ENCODE assay signal across 15 cellular contexts in genomic region chr3:111762535-111762934, GRCh38.
DNase-seq lines count a peak whose midpoint lies in the region; ATAC-seq and TF ChIP-seq lines count a peak whose summit lies in the region.
"Had no signal": no experiment of that assay in that cellular context is flagged by ENCODE, and none has a peak within 500 bp of the region (broad histone marks: within the 10 kb centered on the region; RNA-seq: fewer than 3 reads in every experiment).

No MANE protein-coding gene starts in this region.

- peak overlapping the region; percentile 50 for H3K9ac ChIP-seq in Karpas-422 (ENCODE audit: low read length)
- H3K9ac ChIP-seq in smooth muscle cell (ENCODE audit: low read depth) = no peak overlapping the region
- H3K9ac ChIP-seq: BLaER1 treated with 17β-estradiol and CSF1 and Interleukin-3, amounts not matched to agents 10 nM and 100 nM; KMS-11 had no signal

- H3K27me3 Mint-ChIP-seq in chondrocyte (ENCODE audit: low read depth) = no peaks in the 10 kb centered on the region
- H3K27me3 Mint-ChIP-seq: activated CD4-positive, alpha-beta T cell treated with anti-CD3 and anti-CD28 coated beads, Interleukin-2, amount 10 ng/mL, durations not matched to agents 7 days and 5 days; activated naive CD4-positive, alpha-beta T cell treated with anti-CD3 and anti-CD28 coated beads, Interleukin-2, amount 50 U/mL, for 24 hours; naive thymus-derived CD4-positive, alpha-beta T cell had no signal

- peaks cover 88% of the 10 kb centered on the region for H3K4me1 ChIP-seq in Karpas-422 (ENCODE audit: low read length)
- H3K4me1 ChIP-seq in hepatocyte (ENCODE audit: insufficient read depth) = peaks cover 23% of the 10 kb centered on the region
- peaks cover 21% of the 10 kb centered on the region for H3K4me1 ChIP-seq in smooth muscle cell (ENCODE audit: low read depth)

- H3K4me3 Mint-ChIP-seq in chondrocyte (ENCODE audit: unreplicated experiment) = peak overlapping the region; percentile 19
- H3K4me3 Mint-ChIP-seq: activated CD4-positive, alpha-beta T cell treated with anti-CD3 and anti-CD28 coated beads, Interleukin-2, amount 10 ng/mL, durations not matched to agents 7 days and 5 days; activated naive CD4-positive, alpha-beta T cell treated with anti-CD3 and anti-CD28 coated beads, Interleukin-2, amount 50 U/mL, for 24 hours; naive thymus-derived CD4-positive, alpha-beta T cell had no signal

- no peaks in the 10 kb centered on the region for H3K36me3 Mint-ChIP-seq in chondrocyte (ENCODE audit: low read depth)
- H3K36me3 Mint-ChIP-seq: activated naive CD4-positive, alpha-beta T cell treated with anti-CD3 and anti-CD28 coated beads, Interleukin-2, amount 50 U/mL, for 24 hours had no signal

- ATAC-seq in HG03175 (IDR thresholded peaks at IDR 0.05; ENCODE audit: unreplicated experiment) (no peak), GM18867 (IDR thresholded peaks at IDR 0.05; ENCODE audit: unreplicated experiment) (no peak)
- ATAC-seq: naive thymus-derived CD4-positive, alpha-beta T cell had no signal

- peaks cover 36% of the 10 kb centered on the region for H3F3A ChIP-seq in smooth muscle cell (ENCODE audit: low read depth)

- peak overlapping the region; percentile 87 for H3K27ac Mint-ChIP-seq in chondrocyte (ENCODE audit: unreplicated experiment)
- H3K27ac Mint-ChIP-seq: activated CD4-positive, alpha-beta T cell treated with anti-CD3 and anti-CD28 coated beads, Interleukin-2, amount 10 ng/mL, durations not matched to agents 7 days and 5 days; activated naive CD4-positive, alpha-beta T cell treated with anti-CD3 and anti-CD28 coated beads, Interleukin-2, amount 50 U/mL, for 24 hours; naive thymus-derived CD4-positive, alpha-beta T cell had no signal

- H3K9me2 ChIP-seq in Karpas-422 (replicated peaks; ENCODE audit: insufficient read depth, low read length) (no peaks in the 10 kb centered on the region), hepatocyte (replicated peaks; ENCODE audit: insufficient read depth) (no peaks in the 10 kb centered on the region)

- H3K27me3 ChIP-seq in Karpas-422 (ENCODE audit: low read length) (no peaks in the 10 kb centered on the region), hepatocyte (no peaks in the 10 kb centered on the region), smooth muscle cell (ENCODE audit: low read depth) (no peaks in the 10 kb centered on the region)
- H3K27me3 ChIP-seq: BLaER1 treated with 17β-estradiol and CSF1 and Interleukin-3, amounts not matched to agents 10 nM and 100 nM had no signal

- peak; percentile 10 for TF ChIP-seq CTCF in chondrocyte (IDR thresholded peaks at IDR 0.05)
- no peak for TF ChIP-seq CTCF in hepatocyte (IDR thresholded peaks at IDR 0.05; ENCODE audit: poor library complexity)
- no peak for TF ChIP-seq CTCF in smooth muscle cell (IDR thresholded peaks at IDR 0.05; ENCODE audit: borderline replicate concordance, insufficient read depth, poor library complexity, severe bottlenecking)
- no peak for TF ChIP-seq CTCF in GM10266 (IDR thresholded peaks at IDR 0.05; ENCODE audit: control insufficient read depth, insufficient read depth, low read depth, missing control alignments)

- H3K4me2 ChIP-seq in Karpas-422 (ENCODE audit: low read depth, low read length, poor library complexity, severe bottlenecking) = peak overlapping the region; percentile 40
- peak overlapping the region; percentile 31 for H3K4me2 ChIP-seq in hepatocyte
- H3K4me2 ChIP-seq in smooth muscle cell = peak overlapping the region; percentile 40
- H3K4me2 ChIP-seq: KMS-11 had no signal

- DNase-seq in Karpas-422 (peak; percentile 59), chondrocyte (ENCODE audit: low spot score) (no peak), hepatocyte (ENCODE audit: low spot score) (peak; percentile 42), smooth muscle cell (lab: John Stamatoyannopoulos, UW; ENCODE audit: unreplicated experiment) (no peak), NCI-H510A (lab: John Stamatoyannopoulos, UW) (no peak), GM10266 (ENCODE audit: extremely low spot score) (no peak)
- DNase-seq: activated CD4-positive, alpha-beta T cell treated with anti-CD3 and anti-CD28 coated beads, Interleukin-2, amount 10 ng/mL, durations not matched to agents 7 days and 5 days; GF-D8; naive thymus-derived CD4-positive, alpha-beta T cell; NCI-H510A treated with DMSO at 0.1 percent for 48 hours had no signal

- H3K9me3 ChIP-seq in Karpas-422 (ENCODE audit: low read length) (no peaks in the 10 kb centered on the region), hepatocyte (ENCODE audit: low read depth) (no peaks in the 10 kb centered on the region), smooth muscle cell (replicated peaks; ENCODE audit: low read depth) (no peaks in the 10 kb centered on the region)
- H3K9me3 ChIP-seq: BLaER1 treated with 17β-estradiol and CSF1 and Interleukin-3, amounts not matched to agents 10 nM and 100 nM had no signal

- H3K27ac ChIP-seq in Karpas-422 (ENCODE audit: low read length) (peak overlapping the region; percentile 91), hepatocyte (peak overlapping the region; percentile 76), smooth muscle cell (ENCODE audit: low read depth) (peak overlapping the region; percentile 68)
- H3K27ac ChIP-seq: KMS-11 had no signal

- no peak overlapping the region for H3K4me3 ChIP-seq in Karpas-422 (ENCODE audit: low read length)
- no peak overlapping the region for H3K4me3 ChIP-seq in hepatocyte
- H3K4me3 ChIP-seq in smooth muscle cell = no peak overlapping the region
- H3K4me3 ChIP-seq: BLaER1 treated with 17β-estradiol and CSF1 and Interleukin-3, amounts not matched to agents 10 nM and 100 nM had no signal

- H3K79me2 ChIP-seq in Karpas-422 (ENCODE audit: low read length) (no peaks in the 10 kb centered on the region), hepatocyte (peaks cover 3% of the 10 kb centered on the region), smooth muscle cell (ENCODE audit: low read depth) (no peaks in the 10 kb centered on the region)

- H3K36me3 ChIP-seq in Karpas-422 (ENCODE audit: insufficient read depth, low read length) (no peaks in the 10 kb centered on the region), hepatocyte (replicated peaks; ENCODE audit: insufficient read depth, low read depth) (no peaks in the 10 kb centered on the region), smooth muscle cell (ENCODE audit: low read depth) (no peaks in the 10 kb centered on the region)
- H3K36me3 ChIP-seq: BLaER1 treated with 17β-estradiol and CSF1 and Interleukin-3, amounts not matched to agents 10 nM and 100 nM had no signal

- no peaks in the 10 kb centered on the region for H4K20me1 ChIP-seq in Karpas-422 (ENCODE audit: insufficient read depth, low read depth, low read length)
- no peaks in the 10 kb centered on the region for H4K20me1 ChIP-seq in hepatocyte (ENCODE audit: insufficient read depth, poor library complexity, severe bottlenecking)
- no peaks in the 10 kb centered on the region for H4K20me1 ChIP-seq in smooth muscle cell (ENCODE audit: low read depth)
- H4K20me1 ChIP-seq: BLaER1 treated with 17β-estradiol and CSF1 and Interleukin-3, amounts not matched to agents 10 nM and 100 nM had no signal

- H2AFZ ChIP-seq in Karpas-422 (ENCODE audit: low read length) (no peak overlapping the region), hepatocyte (no peak overlapping the region), smooth muscle cell (ENCODE audit: low read depth) (peak overlapping the region; percentile 26)

- WGBS in hepatocyte (ENCODE audit: low lambda C conversion rate, missing lambda C conversion rate) = 35% methylated on average over 2 of the region's 2 CpGs
- WGBS in smooth muscle cell (ENCODE audit: low lambda C conversion rate) = 13% methylated on average over 2 of the region's 2 CpGs

- H3K4me1 Mint-ChIP-seq in chondrocyte (ENCODE audit: low read depth) = peaks cover 55% of the 10 kb centered on the region
- H3K4me1 Mint-ChIP-seq: activated CD4-positive, alpha-beta T cell treated with anti-CD3 and anti-CD28 coated beads, Interleukin-2, amount 10 ng/mL, durations not matched to agents 7 days and 5 days; activated naive CD4-positive, alpha-beta T cell treated with anti-CD3 and anti-CD28 coated beads, Interleukin-2, amount 50 U/mL, for 24 hours had no signal

- H3K9me3 Mint-ChIP-seq in chondrocyte (ENCODE audit: low read depth) = no peaks in the 10 kb centered on the region
- H3K9me3 Mint-ChIP-seq: activated naive CD4-positive, alpha-beta T cell treated with anti-CD3 and anti-CD28 coated beads, Interleukin-2, amount 50 U/mL, for 24 hours; naive thymus-derived CD4-positive, alpha-beta T cell had no signal

Comparison
In these comparisons a context has a peak if more than half of its experiments do, and no peak if none do; other contexts are left out.
1. DNase-seq: peak in Karpas-422 (single experiment) and hepatocyte (single experiment); none in chondrocyte (single experiment), smooth muscle cell (single experiment), NCI-H510A (single experiment) and GM10266 (single experiment).
2. Peak in every context shown above with its lines, with median percentiles within 50 percentile points of each other: H3K27ac ChIP-seq and H3K4me2 ChIP-seq.